Comparison of ENCODE assay signal across 8 cellular contexts in genomic region chr13:114119196-114119595, GRCh38. TPM values are rescaled to one million over a fixed set of nuclear protein-coding genes. Genes with fewer than 3 reads are reported as not detected.
DNase-seq lines count a peak whose midpoint lies in the region; ATAC-seq and TF ChIP-seq lines count a peak whose summit lies in the region.

No MANE protein-coding gene starts in this region.

- H3K4me1 ChIP-seq in left lung = peaks cover 4 to 72% of the 10 kb centered on the region in 2 donors
- H3K4me1 ChIP-seq in transverse colon = peaks cover 20 to 62% (median 51%) of the 10 kb centered on the region in 4 donors

- H3K27me3 Mint-ChIP-seq in activated naive CD4-positive, alpha-beta T cell treated with anti-CD3 and anti-CD28 coated beads, Interleukin-2, amount 50 U/mL, for 24 hours = no peaks in the 10 kb centered on the region

- ATAC-seq in left lung = peak; percentile 70
- ATAC-seq in HG03196 (IDR thresholded peaks at IDR 0.05; ENCODE audit: unreplicated experiment) = no peak
- no peak for ATAC-seq in GM18867 (IDR thresholded peaks at IDR 0.05; ENCODE audit: unreplicated experiment)

- peak overlapping the region; percentile 96 for H3K27ac Mint-ChIP-seq in activated naive CD4-positive, alpha-beta T cell treated with anti-CD3 and anti-CD28 coated beads, Interleukin-2, amount 50 U/mL, for 24 hours

- H3K36me3 Mint-ChIP-seq in activated naive CD4-positive, alpha-beta T cell treated with anti-CD3 and anti-CD28 coated beads, Interleukin-2, amount 50 U/mL, for 24 hours = peaks cover 3% of the 10 kb centered on the region

- H3K27me3 ChIP-seq in left lung = no peaks in the 10 kb centered on the region
- H3K27me3 ChIP-seq in transverse colon = no peaks in the 10 kb centered on the region

- no peaks in the 10 kb centered on the region for H3K9me3 Mint-ChIP-seq in activated naive CD4-positive, alpha-beta T cell treated with anti-CD3 and anti-CD28 coated beads, Interleukin-2, amount 50 U/mL, for 24 hours

- DNase-seq in activated naive CD4-positive, alpha-beta T cell treated with anti-CD3 and anti-CD28 coated beads, Interleukin-2, amount 50 U/mL, for 16 hours = no peak
- peak; percentile 35 for DNase-seq in cerebellar cortex (ENCODE audit: low spot score)
- peak in 1 of 2 donors; percentile 45 for DNase-seq in left lung
- DNase-seq in transverse colon = no peak
- DNase-seq in HuH-7 (ENCODE audit: low spot score) = no peak

- no peak for TF ChIP-seq CTCF in left lung (IDR thresholded peaks at IDR 0.05)
- no peak for TF ChIP-seq CTCF in transverse colon (IDR thresholded peaks at IDR 0.05)

- in situ Hi-C loops in transverse colon (cut with MboI; ENCODE audit: low pct_ligation_motif_present in 1 of 4, low pct_unique_long_range_greater_than_20kb in 1 of 4, low sequenced_read_pairs in 3 of 4) = no loop called here

- TF ChIP-seq EP300 in transverse colon (IDR thresholded peaks at IDR 0.05; ENCODE audit: low read depth) = no peak

- no peaks in the 10 kb centered on the region for H3K36me3 ChIP-seq in left lung
- no peaks in the 10 kb centered on the region for H3K36me3 ChIP-seq in transverse colon

- no peak for TF ChIP-seq POLR2A in transverse colon (IDR thresholded peaks at IDR 0.05)

- H3K4me3 ChIP-seq in left lung (no peak overlapping the region), transverse colon (peak overlapping the region in 1 of 4 donors; percentile 7)

- peaks cover 74% of the 10 kb centered on the region for H3K4me1 Mint-ChIP-seq in activated naive CD4-positive, alpha-beta T cell treated with anti-CD3 and anti-CD28 coated beads, Interleukin-2, amount 50 U/mL, for 24 hours

- intact Hi-C loops in left lung (cut with DNase I) = no loop called here
- intact Hi-C loops in transverse colon (cut with DNase I; ENCODE audit: low total_unique reads) = no loop called here

- H3K9me3 ChIP-seq in left lung = no peaks in the 10 kb centered on the region
- H3K9me3 ChIP-seq in transverse colon = no peaks in the 10 kb centered on the region

- peak overlapping the region; percentile 73 for H3K4me3 Mint-ChIP-seq in activated naive CD4-positive, alpha-beta T cell treated with anti-CD3 and anti-CD28 coated beads, Interleukin-2, amount 50 U/mL, for 24 hours

- WGBS in transverse colon (ENCODE audit: low coverage in 1 of 2), 2 donors = 0 to 12% methylated on average over 2 to 14 of the region's 14 CpGs

- H3K27ac ChIP-seq in left lung (peak overlapping the region; percentile 55 to 80), transverse colon (peak overlapping the region; percentile 74 to 83 (median 76))

RNA-seq across cellular contexts. Expression of gene RASA3, which starts 13.2 kb away (rescaled TPM):
- total RNA-seq in left lung = 10 to 100 TPM; 14.5 to 22.2 TPM
- 10 to 100 TPM in 1 of 4 donors, 1 to 10 TPM in 3; 4.4 to 15.6 (median 8.5) TPM for total RNA-seq in transverse colon

RNA-seq across cellular contexts. Expression of gene CFAP97D2, which starts 59.9 kb away (rescaled TPM):
- 1 to 10 TPM in 1 of 2 donors, not detected in 1; 1.5 TPM for total RNA-seq in left lung
- total RNA-seq in transverse colon = not detected
